In the genomic region with DNA sequence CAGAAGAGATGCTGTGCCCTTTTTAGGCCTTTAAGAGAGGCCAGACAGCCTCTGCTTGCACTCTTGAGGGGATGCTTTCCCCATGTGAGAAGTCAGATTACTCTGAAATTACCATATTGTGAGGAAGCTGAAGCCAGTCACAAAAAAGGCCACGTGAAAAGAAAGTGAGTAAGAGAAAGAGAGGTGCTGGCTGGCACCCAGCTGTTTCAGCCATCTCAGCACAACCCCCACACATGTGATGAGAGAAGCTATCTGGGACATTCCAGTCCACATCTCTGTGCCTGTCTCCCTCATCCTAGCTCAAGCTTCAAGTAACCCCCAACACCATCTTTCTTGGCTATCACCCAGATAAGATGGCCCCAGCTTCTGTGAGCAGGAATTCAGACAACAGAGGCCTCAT, we compare ENCODE assay signal across 16 cellular contexts.
A peak's percentile ranks its signal among the peaks of the same experiment; 100 is the strongest.
DNase-seq lines count a peak whose midpoint lies in the region; ATAC-seq, FAIRE-seq and TF ChIP-seq lines count a peak whose summit lies in the region.
"Had no signal": no experiment of that assay in that cellular context is flagged by ENCODE, and none has a peak within 500 bp of the region (broad histone marks: within the 10 kb centered on the region; RNA-seq: fewer than 3 reads in every experiment).

No MANE protein-coding gene starts in this region.

- no peak for TF ChIP-seq EP300 in H1 (IDR thresholded peaks at IDR 0.05; ENCODE audit: borderline replicate concordance in 1 of 2, low read depth in 2 of 2, low read length in 2 of 2)

- no peak overlapping the region for H3K4me3 Mint-ChIP-seq in stimulated activated memory B cell treated with anti-CD40 and anti-IgM and Interleukin-4, amounts not matched to agents 10 μg/mL and 1 μg/mL and 100 μg/mL, for 72 hours
- H3K4me3 Mint-ChIP-seq in stimulated activated naive B cell treated with anti-CD40 and anti-IgM and Interleukin-4, amounts not matched to agents 10 μg/mL and 1 μg/mL and 100 μg/mL, for 72 hours = no peak overlapping the region

- H3K27ac Mint-ChIP-seq in stimulated activated memory B cell treated with anti-CD40 and anti-IgM and Interleukin-4, amounts not matched to agents 10 μg/mL and 1 μg/mL and 100 μg/mL, for 72 hours = no peak overlapping the region
- H3K27ac Mint-ChIP-seq in stimulated activated naive B cell treated with anti-CD40 and anti-IgM and Interleukin-4, amounts not matched to agents 10 μg/mL and 1 μg/mL and 100 μg/mL, for 72 hours = no peak overlapping the region

- H3K9ac ChIP-seq in H1 (replicated peaks in 1 of 4; ENCODE audit: extremely low read depth in 1 of 4, low read depth in 3 of 4, low read length in 3 of 4) = no peak overlapping the region
- H3K9ac ChIP-seq: BLaER1 treated with 17β-estradiol and CSF1 and Interleukin-3, amounts not matched to agents 10 nM and 100 nM had no signal

- H3K4me1 ChIP-seq in H1 (replicated peaks in 1 of 4; ENCODE audit: control insufficient read depth in 3 of 4, insufficient read depth in 4 of 4, low read length in 3 of 4) (peaks cover 0 to 5% (median 3%) of the 10 kb centered on the region in 4 experiments; a peak in 3 of 7 replicates), uterus (no peaks in the 10 kb centered on the region)

- H3K27me3 ChIP-seq in H1 (replicated peaks in 1 of 4; ENCODE audit: control insufficient read depth in 3 of 4, extremely low read depth in 1 of 4, insufficient read depth in 3 of 4, low read length in 3 of 4) (peaks cover 0 to 9% (median 3%) of the 10 kb centered on the region in 4 experiments; a peak in 4 of 7 replicates), uterus (no peaks in the 10 kb centered on the region)

- H3K9me3 ChIP-seq in H1 (ENCODE audit: insufficient read depth in 2 of 2, low read depth in 1 of 2, low read length in 1 of 2) (no peaks in the 10 kb centered on the region), uterus (no peaks in the 10 kb centered on the region)
- H3K9me3 ChIP-seq: BLaER1 treated with 17β-estradiol and CSF1 and Interleukin-3, amounts not matched to agents 10 nM and 100 nM had no signal

- H2BK5ac ChIP-seq in H1 (ENCODE audit: low read depth, low read length) = no peak overlapping the region

- H2BK12ac ChIP-seq in H1 (ENCODE audit: low read depth, low read length) = no peak overlapping the region

- TF ChIP-seq CTCF in H1 (IDR thresholded peaks at IDR 0.05; ENCODE audit: control extremely low read depth in 1 of 3, insufficient read depth in 1 of 3, low read depth in 1 of 3, low read length in 3 of 3) = no peak
- TF ChIP-seq CTCF in uterus (IDR thresholded peaks at IDR 0.05) = no peak

- DNase-seq in RPMI7951 (ENCODE audit: low read depth) = peak; percentile 3
- no peak for DNase-seq in H1 (ENCODE audit: low read depth in 1 of 2, low spot score in 2 of 2)
- DNase-seq in kidney tubule cell (ENCODE audit: low spot score) = peak; percentile 6
- DNase-seq in uterus = peak; percentile 39 to 43
- DNase-seq in stimulated activated naive B cell treated with anti-CD40 and anti-IgM and Interleukin-4, amounts not matched to agents 10 μg/mL and 1 μg/mL and 100 μg/mL, for 72 hours = no peak
- no peak for DNase-seq in AG08395 (ENCODE audit: low spot score)
- DNase-seq: EL, IMR-90, Kasumi-1, MV-4-11, NCI-H1417 treated with DMSO at 0.1 percent for 48 hours, NCI-H2029 treated with DMSO at 0.1 percent for 48 hours, NCI-H524, SIG-M5 had no signal

- no peak overlapping the region for H2BK15ac ChIP-seq in H1 (ENCODE audit: low read length)

- no peaks in the 10 kb centered on the region for H3K36me3 Mint-ChIP-seq in stimulated activated memory B cell treated with anti-CD40 and anti-IgM and Interleukin-4, amounts not matched to agents 10 μg/mL and 1 μg/mL and 100 μg/mL, for 72 hours
- no peaks in the 10 kb centered on the region for H3K36me3 Mint-ChIP-seq in stimulated activated naive B cell treated with anti-CD40 and anti-IgM and Interleukin-4, amounts not matched to agents 10 μg/mL and 1 μg/mL and 100 μg/mL, for 72 hours

- H3K14ac ChIP-seq in H1 (ENCODE audit: insufficient read length) = no peak overlapping the region

- peak overlapping the region; percentile 86; the same call in 1 of the 2 replicates for H2AFZ ChIP-seq in H1 (ENCODE audit: low read length)

- H3K4me1 Mint-ChIP-seq in stimulated activated memory B cell treated with anti-CD40 and anti-IgM and Interleukin-4, amounts not matched to agents 10 μg/mL and 1 μg/mL and 100 μg/mL, for 72 hours = peaks cover 11% of the 10 kb centered on the region
- peaks cover 9 to 20% of the 10 kb centered on the region in 2 donors for H3K4me1 Mint-ChIP-seq in stimulated activated naive B cell treated with anti-CD40 and anti-IgM and Interleukin-4, amounts not matched to agents 10 μg/mL and 1 μg/mL and 100 μg/mL, for 72 hours

- no peak for TF ChIP-seq POLR2A in H1 (IDR thresholded peaks at IDR 0.05; ENCODE audit: control extremely low read depth in 1 of 2, low read depth in 2 of 2, low read length in 2 of 2)
- no peak for TF ChIP-seq POLR2A in uterus (IDR thresholded peaks at IDR 0.05)

- no peaks in the 10 kb centered on the region for H4K20me1 ChIP-seq in H1 (replicated peaks in 1 of 2; ENCODE audit: control insufficient read depth in 1 of 2, insufficient read depth in 2 of 2, low read length in 2 of 2)
- H4K20me1 ChIP-seq: BLaER1 treated with 17β-estradiol and CSF1 and Interleukin-3, amounts not matched to agents 10 nM and 100 nM had no signal

- no peak overlapping the region for H4K8ac ChIP-seq in H1 (ENCODE audit: extremely low read depth, insufficient read depth, low read length)

- POLR2A ChIA-PET in H1 (lab: Charles Lee; ENCODE audit: partially characterized antibody) = interaction anchor here (0.6 kb wide), 1 partner anchor 926 kb away, joined by 3 read pairs; no protein-coding TSS in a partner anchor

- no peak overlapping the region for H3K23ac ChIP-seq in H1 (ENCODE audit: insufficient read length)

- FAIRE-seq in H1 (lab: Jason Lieb, UNC) = no peak

- H3K4ac ChIP-seq in H1 (replicated peaks; ENCODE audit: insufficient read length, low read depth, low read length) = no peak overlapping the region

- no peak overlapping the region for H3K18ac ChIP-seq in H1 (ENCODE audit: extremely low read depth, low read length)

- H3K9me3 Mint-ChIP-seq in stimulated activated memory B cell treated with anti-CD40 and anti-IgM and Interleukin-4, amounts not matched to agents 10 μg/mL and 1 μg/mL and 100 μg/mL, for 72 hours = no peaks in the 10 kb centered on the region
- H3K9me3 Mint-ChIP-seq in stimulated activated naive B cell treated with anti-CD40 and anti-IgM and Interleukin-4, amounts not matched to agents 10 μg/mL and 1 μg/mL and 100 μg/mL, for 72 hours = no peaks in the 10 kb centered on the region

- H3K79me2 ChIP-seq in H1 (ENCODE audit: control insufficient read depth in 1 of 2, insufficient read depth in 2 of 2, low read length in 2 of 2) = no peaks in the 10 kb centered on the region

- ATAC-seq in stimulated activated memory B cell treated with anti-CD40 and anti-IgM and Interleukin-4, amounts not matched to agents 10 μg/mL and 1 μg/mL and 100 μg/mL, for 72 hours = no peak
- no peak for ATAC-seq in stimulated activated naive B cell treated with anti-CD40 and anti-IgM and Interleukin-4, amounts not matched to agents 10 μg/mL and 1 μg/mL and 100 μg/mL, for 72 hours (replicated peaks)

- H3K23me2 ChIP-seq in H1 (ENCODE audit: low read depth, low read length) = no peaks in the 10 kb centered on the region; the same call in none of the 2 replicates

- no peaks in the 10 kb centered on the region for H3K79me1 ChIP-seq in H1 (ENCODE audit: low read depth, low read length)

- H2BK120ac ChIP-seq in H1 (replicated peaks; ENCODE audit: low read depth, low read length) = no peak overlapping the region

- no peak overlapping the region for H3K56ac ChIP-seq in H1 (replicated peaks; ENCODE audit: insufficient read length, low read depth, low read length)

- no peak overlapping the region for H2AK5ac ChIP-seq in H1 (ENCODE audit: low read depth, low read length)

- H3K36me3 ChIP-seq in H1 (ENCODE audit: control insufficient read depth in 2 of 4, insufficient read depth in 4 of 4, low read length in 3 of 4) (no peaks in the 10 kb centered on the region), uterus (no peaks in the 10 kb centered on the region)
- H3K36me3 ChIP-seq: BLaER1 treated with 17β-estradiol and CSF1 and Interleukin-3, amounts not matched to agents 10 nM and 100 nM had no signal

- peaks cover 17% of the 10 kb centered on the region for H3K27me3 Mint-ChIP-seq in stimulated activated memory B cell treated with anti-CD40 and anti-IgM and Interleukin-4, amounts not matched to agents 10 μg/mL and 1 μg/mL and 100 μg/mL, for 72 hours
- peaks cover 35 to 56% of the 10 kb centered on the region in 2 donors for H3K27me3 Mint-ChIP-seq in stimulated activated naive B cell treated with anti-CD40 and anti-IgM and Interleukin-4, amounts not matched to agents 10 μg/mL and 1 μg/mL and 100 μg/mL, for 72 hours

- intact Hi-C loops in uterus (cut with DNase I; ENCODE audit: low total_unique reads) = no loop called here

- H4K5ac ChIP-seq in H1 (ENCODE audit: insufficient read length, low read depth, low read length) = no peak overlapping the region

- H3K4me2 ChIP-seq in H1 (ENCODE audit: insufficient read depth in 1 of 2, low read depth in 2 of 2, low read length in 2 of 2) = no peak overlapping the region; a peak in 1 of 4 replicates

- no peak overlapping the region for H3K4me3 ChIP-seq in H1 (ENCODE audit: extremely low read depth in 1 of 4, insufficient read depth in 2 of 4, low read depth in 3 of 4, low read length in 4 of 4)
- H3K4me3 ChIP-seq in uterus = no peak overlapping the region
- H3K4me3 ChIP-seq: BLaER1 treated with 17β-estradiol and CSF1 and Interleukin-3, amounts not matched to agents 10 nM and 100 nM had no signal

- H2BK20ac ChIP-seq in H1 (ENCODE audit: low read length) = no peak overlapping the region

- WGBS in H1 (ENCODE audit: extremely low coverage in 1 of 2, insufficient coverage in 1 of 2, insufficient read length in 1 of 2, insufficient replicate concordance in 2 of 2, low coverage in 1 of 2, low lambda C conversion rate in 2 of 2, missing lambda C conversion rate in 1 of 2), 2 experiments = 44% methylated on average over 1 of the region's 1 CpG; no CpG with 5 or more reads in 1 of the 2 experiments

- CTCF ChIA-PET in H1 (lab: Charles Lee; ENCODE audit: partially characterized antibody) = interaction anchor here (1.9 to 10.8 kb wide), 3 partner anchors 32 to 49 kb away, joined by 6 to 110 read pairs (median 6); no protein-coding TSS in a partner anchor

- H3K27ac ChIP-seq in H1 (ENCODE audit: low read depth, low read length) = no peak overlapping the region
- H3K27ac ChIP-seq in uterus = no peak overlapping the region
- H3K27ac ChIP-seq: BLaER1 treated with 17β-estradiol and CSF1 and Interleukin-3, amounts not matched to agents 10 nM and 100 nM had no signal

- H4K91ac ChIP-seq in H1 (replicated peaks; ENCODE audit: insufficient read length, low read length) = no peak overlapping the region

- no peak for TF ChIP-seq RAD21 in H1 (IDR thresholded peaks at IDR 0.05 in 1 of 2, conservative IDR thresholded peaks at IDR 0.05 in 1 of 2; ENCODE audit: low read depth in 2 of 2, low read length in 2 of 2)

TF ChIP-seq in H1, 55 proteins besides CTCF, POLR2A, EP300 and RAD21 (continues in another document):
- TF ChIP-seq RFX5 (IDR thresholded peaks at IDR 0.05; ENCODE audit: borderline replicate concordance, low read depth, low read length) = no peak
- 0 out of 2 replicates have a peak, but pooled peaks have one; percentile 5 for TF ChIP-seq TEAD4 (IDR thresholded peaks at IDR 0.05; ENCODE audit: low read depth, low read length)
- no peak for TF ChIP-seq SIX5 (IDR thresholded peaks at IDR 0.05; ENCODE audit: low read depth, low read length)

Comparison
In these comparisons a context has a peak if more than half of its experiments do, and no peak if none do; other contexts are left out.
1. DNase-seq: peak in RPMI7951 (single experiment), kidney tubule cell (single experiment) and uterus (2 of 2); none in H1 (0 of 2), stimulated activated naive B cell treated with anti-CD40 and anti-IgM and Interleukin-4, amounts not matched to agents 10 μg/mL and 1 μg/mL and 100 μg/mL, for 72 hours (single experiment) and AG08395 (single experiment).